ENCODE assay signal across 1 cellular context in genomic region chr12:66776974-66777373, GRCh38.
TF ChIP-seq lines count a peak whose summit lies in the region.

No MANE protein-coding gene starts in this region.

TF ChIP-seq in GM23338, 12 proteins besides CTCF, POLR2A, EP300 and RAD21 (continued from another document):
- TF ChIP-seq POLR2AphosphoS5 (IDR thresholded peaks at IDR 0.05; ENCODE audit: low read depth) = no peak
- TF ChIP-seq ZNF114 (CRISPR knock-in tag; IDR thresholded peaks at IDR 0.05) = no peak
- TF ChIP-seq CREB1 (CRISPR knock-in tag; IDR thresholded peaks at IDR 0.05; ENCODE audit: low read depth) = no peak
- TF ChIP-seq ETS1 (IDR thresholded peaks at IDR 0.05) = no peak
